ENCODE assay signal across 9 cellular contexts in genomic region chr1:34164510-34165381, GRCh38. TPM values are rescaled to one million over a fixed set of nuclear protein-coding genes. Genes with fewer than 3 reads are reported as not detected.
DNase-seq lines count a peak whose midpoint lies in the region; ATAC-seq and TF ChIP-seq lines count a peak whose summit lies in the region.
"Had no signal": no experiment of that assay in that cellular context is flagged by ENCODE, and none has a peak within 500 bp of the region (broad histone marks: within the 10 kb centered on the region; RNA-seq: fewer than 3 reads in every experiment).

TSS of gene CSMD2 (minus strand) at chr1:34165230. CDS start at chr1:34165097, 133 bp downstream.

- TF ChIP-seq CTCF in endothelial cell (IDR thresholded peaks at IDR 0.05; ENCODE audit: unreplicated experiment): no peak

- peak within 1 kb of the TSS; percentile 59 for H3K27ac Mint-ChIP-seq in endothelial cell (ENCODE audit: unreplicated experiment)

- ATAC-seq in GM21390 (IDR thresholded peaks at IDR 0.05; ENCODE audit: unreplicated experiment): no peak

- H3K9me3 Mint-ChIP-seq in endothelial cell (ENCODE audit: unreplicated experiment): no peaks in the 10 kb centered on the region

- H3K36me3 Mint-ChIP-seq in endothelial cell (ENCODE audit: low read depth, unreplicated experiment): peaks cover 4% of the 10 kb centered on the region

- peak within 1 kb of the TSS; percentile 91 for H3K4me3 Mint-ChIP-seq in endothelial cell (ENCODE audit: unreplicated experiment)

- peak; percentile 73 for DNase-seq in DMS79 treated with DMSO at 0.1 percent for 48 hours (lab: John Stamatoyannopoulos, UW)
- DNase-seq in NCI-H510A treated with DMSO at 0.1 percent for 48 hours (lab: John Stamatoyannopoulos, UW): peak; percentile 97
- DNase-seq in endothelial cell (ENCODE audit: low spot score): peak; percentile 61
- peak; percentile 12 for DNase-seq in myocyte (ENCODE audit: low read depth)
- DNase-seq in stimulated activated naive CD4-positive, alpha-beta T cell treated with Interleukin-2 at 50 U/mL for 16 hours (lab: John Stamatoyannopoulos, UW): no peak
- DNase-seq in OCI-M1 (lab: John Stamatoyannopoulos, UW): no peak
- DNase-seq in activated CD4-positive, alpha-beta T cell treated with anti-CD3 and anti-CD28 coated beads, Interleukin-2, amount 50 U/mL, for 1 hour: no peak

- H3K27me3 Mint-ChIP-seq in endothelial cell (ENCODE audit: unreplicated experiment): peaks cover 14% of the 10 kb centered on the region

- peaks cover 6% of the 10 kb centered on the region for H3K4me1 Mint-ChIP-seq in endothelial cell (ENCODE audit: unreplicated experiment)

RNA-seq across cellular contexts. Expression of gene CSMD2, which starts in this region (rescaled TPM):
- total RNA-seq in endothelial cell (ENCODE audit: unreplicated experiment) (2.1 TPM), myocyte (not detected in 2 replicates)
- not detected for polyA plus RNA-seq in myocyte (2012)
- total RNA-seq: mononuclear cell had no signal

Comparison
In these comparisons a context has a peak if more than half of its experiments do, and no peak if none do; other contexts are left out.
1. Peak in DNase-seq in myocyte; RNA of the gene not detected or under 1 TPM.
2. DNase-seq: peak in DMS79 treated with DMSO at 0.1 percent for 48 hours (single experiment), NCI-H510A treated with DMSO at 0.1 percent for 48 hours (single experiment) and endothelial cell (single experiment); none in stimulated activated naive CD4-positive, alpha-beta T cell treated with Interleukin-2 at 50 U/mL for 16 hours (single experiment), OCI-M1 (single experiment) and activated CD4-positive, alpha-beta T cell treated with anti-CD3 and anti-CD28 coated beads, Interleukin-2, amount 50 U/mL, for 1 hour (single experiment).